In genomic region chrX:135206427-135206826, GRCh38 we compare ENCODE assay signal across 11 cellular contexts. TPM values are rescaled to one million over a fixed set of nuclear protein-coding genes. Genes with fewer than 3 reads are reported as not detected.
DNase-seq lines count a peak whose midpoint lies in the region; ATAC-seq and TF ChIP-seq lines count a peak whose summit lies in the region.
"Not testable (repeated sequence)": the region's sequence is repeated elsewhere in the genome, so short reads cannot be mapped to it uniquely, and the experiment has no call there.
"Had no signal": no experiment of that assay in that cellular context is flagged by ENCODE, and none has a peak within 500 bp of the region (broad histone marks: within the 10 kb centered on the region; RNA-seq: fewer than 3 reads in every experiment).

No MANE protein-coding gene starts in this region.

- peaks cover 29 to 41% of the 10 kb centered on the region in 2 donors for H3K27me3 Mint-ChIP-seq in effector memory CD8-positive, alpha-beta T cell
- not testable (repeated sequence) for H3K27me3 Mint-ChIP-seq in neural crest cell (ENCODE audit: low read depth); type B pancreatic cell

- not testable (repeated sequence) for ATAC-seq in effector memory CD8-positive, alpha-beta T cell (replicated peaks); left ventricle myocardium superior

- DNase-seq in DMS 273 (lab: John Stamatoyannopoulos, UW; ENCODE audit: unreplicated experiment) (peak; percentile 29), left ventricle myocardium superior (peak; percentile 51), neural crest cell (ENCODE audit: low read depth, low spot score) (peak; percentile 3)
- DNase-seq in activated naive CD4-positive, alpha-beta T cell treated with Interleukin-2 at 50 U/mL for 16 hours: peak; percentile 23
- peak; percentile 2 to 15 (median 8) for DNase-seq in effector memory CD8-positive, alpha-beta T cell
- DNase-seq in type B pancreatic cell (ENCODE audit: extremely low spot score, unreplicated experiment): not testable (repeated sequence)

- H3K4me3 Mint-ChIP-seq in effector memory CD8-positive, alpha-beta T cell; neural crest cell; type B pancreatic cell: not testable (repeated sequence)

- not testable (repeated sequence) for H3K27ac Mint-ChIP-seq in effector memory CD8-positive, alpha-beta T cell; neural crest cell (ENCODE audit: unreplicated experiment); type B pancreatic cell

- peak; percentile 53 for TF ChIP-seq CTCF in LNCAP (IDR thresholded peaks at IDR 0.05)
- peak; percentile 71 for TF ChIP-seq CTCF in VCaP (conservative IDR thresholded peaks at IDR 0.05)
- TF ChIP-seq CTCF in neural crest cell (conservative IDR thresholded peaks at IDR 0.05): peak; percentile 57
- TF ChIP-seq CTCF in type B pancreatic cell (conservative IDR thresholded peaks at IDR 0.05): peak; percentile 66

- H3K4me1 Mint-ChIP-seq in effector memory CD8-positive, alpha-beta T cell (ENCODE audit: low read depth in 2 of 2); neural crest cell; type B pancreatic cell (ENCODE audit: unreplicated experiment): not testable (repeated sequence)

- H3K9me3 Mint-ChIP-seq in effector memory CD8-positive, alpha-beta T cell; type B pancreatic cell: not testable (repeated sequence)
- H3K9me3 Mint-ChIP-seq in neural crest cell: peaks cover 24% of the 10 kb centered on the region

- not testable (repeated sequence) for H3K36me3 Mint-ChIP-seq in effector memory CD8-positive, alpha-beta T cell (ENCODE audit: insufficient read depth); neural crest cell (ENCODE audit: low read depth); type B pancreatic cell

- H3K27ac ChIP-seq in VCaP: not testable (repeated sequence)

- intact Hi-C loops in left ventricle myocardium superior (cut with micrococcal nuclease): not testable (repeated sequence)

RNA-seq across cellular contexts. Expression of gene CT55, which starts 35.2 kb away (rescaled TPM):
- total RNA-seq in left ventricle myocardium superior (not detected), neural crest cell (0.14 and 0.23 TPM in 2 replicates), type B pancreatic cell (ENCODE audit: low replicate concordance) (not detected in 2 replicates)
- total RNA-seq: CD8-positive, alpha-beta memory T cell had no signal

RNA-seq across cellular contexts. Expression of gene ETDA, which starts 45.4 kb away (rescaled TPM):
- total RNA-seq in left ventricle myocardium superior (not detected), neural crest cell (not detected in 2 replicates), type B pancreatic cell (ENCODE audit: low replicate concordance) (not detected in 2 replicates)
- total RNA-seq: CD8-positive, alpha-beta memory T cell; dermis microvascular lymphatic vessel endothelial cell; pancreas had no signal
